ENCODE assay signal across 8 cellular contexts in the genomic region with DNA sequence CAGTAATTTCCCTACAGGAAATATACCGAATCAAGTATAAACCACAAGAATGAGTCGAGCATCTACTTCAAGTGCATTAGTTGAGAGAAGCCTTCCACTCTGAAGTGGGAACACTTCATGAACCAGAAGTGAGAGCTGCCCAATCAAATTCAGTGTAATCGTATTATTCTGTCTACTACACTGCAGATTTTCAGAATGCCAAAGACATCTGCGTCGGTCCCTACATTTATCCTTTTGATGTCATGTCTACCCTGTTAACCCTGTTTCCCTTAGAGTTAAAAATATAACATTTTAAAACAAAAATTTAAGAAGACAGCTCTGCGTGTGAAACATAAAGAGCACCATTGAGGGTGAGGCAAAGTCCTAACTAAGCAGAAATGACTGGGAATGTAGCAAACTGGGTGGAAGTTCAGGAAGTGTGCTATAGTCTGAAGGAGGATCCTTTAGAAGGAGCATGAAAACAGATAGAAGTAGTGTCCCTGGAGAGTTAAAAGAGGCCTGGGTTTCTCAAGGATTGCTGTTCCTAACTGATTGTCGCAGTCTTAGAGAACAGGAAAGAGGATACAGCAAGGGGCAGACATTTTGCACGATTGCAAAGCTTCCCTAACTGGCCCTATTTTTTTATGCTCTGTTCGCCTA.
A peak's percentile ranks its signal among the peaks of the same experiment; 100 is the strongest.
DNase-seq lines count a peak whose midpoint lies in the region; ATAC-seq and TF ChIP-seq lines count a peak whose summit lies in the region.

No MANE protein-coding gene starts in this region.

- H2AFZ ChIP-seq in parathyroid adenoma: no peak overlapping the region

- no peaks in the 10 kb centered on the region for H3K79me2 ChIP-seq in parathyroid adenoma

- H3K9me3 ChIP-seq in parathyroid adenoma (ENCODE audit: control insufficient read depth, low read length) (no peaks in the 10 kb centered on the region), uterus (no peaks in the 10 kb centered on the region)

- no peak overlapping the region for H3K4me2 ChIP-seq in parathyroid adenoma (ENCODE audit: low read length)

- H3K27ac ChIP-seq in parathyroid adenoma (peak overlapping the region; percentile 7), uterus (no peak overlapping the region)

- ATAC-seq in GM19372 (IDR thresholded peaks at IDR 0.05; ENCODE audit: low read depth, unreplicated experiment) (peak; percentile 49), HG03460 (IDR thresholded peaks at IDR 0.05; ENCODE audit: unreplicated experiment) (peak; percentile 66)

- H3K4me3 ChIP-seq in epithelial cell of esophagus (ENCODE audit: low read length) (peak overlapping the region; percentile 19), parathyroid adenoma (ENCODE audit: low read depth, low read length) (no peak overlapping the region), uterus (no peak overlapping the region)

- H3K4me1 ChIP-seq in parathyroid adenoma (no peaks in the 10 kb centered on the region), uterus (no peaks in the 10 kb centered on the region)

- intact Hi-C loops in uterus (cut with DNase I; ENCODE audit: low total_unique reads): no loop called here

- no peak for TF ChIP-seq CTCF in epithelial cell of esophagus (IDR thresholded peaks at IDR 0.05; ENCODE audit: insufficient read depth, low read depth, low read length, missing control alignments)
- no peak for TF ChIP-seq CTCF in parathyroid adenoma (IDR thresholded peaks at IDR 0.05)
- TF ChIP-seq CTCF in uterus (IDR thresholded peaks at IDR 0.05): no peak

- H3K9ac ChIP-seq in parathyroid adenoma: no peak overlapping the region

- no peak for TF ChIP-seq POLR2A in uterus (IDR thresholded peaks at IDR 0.05)

- H3K36me3 ChIP-seq in parathyroid adenoma (ENCODE audit: control insufficient read depth, insufficient read depth, low read length) (no peaks in the 10 kb centered on the region), uterus (no peaks in the 10 kb centered on the region)

- no peaks in the 10 kb centered on the region for H3K27me3 ChIP-seq in parathyroid adenoma (ENCODE audit: control insufficient read depth, insufficient read depth, low read length)
- no peaks in the 10 kb centered on the region for H3K27me3 ChIP-seq in uterus

- peak; percentile 77 for DNase-seq in CD1c-positive myeloid dendritic cell (ENCODE audit: extremely low spot score)
- peak; percentile 80 for DNase-seq in SIG-M5 treated with dmso at 0.1 percent for 504 hours (lab: John Stamatoyannopoulos, UW; ENCODE audit: unreplicated experiment)
- no peak for DNase-seq in epithelial cell of esophagus (ENCODE audit: low read depth)
- no peak for DNase-seq in uterus
- DNase-seq in NCI-H345 (lab: John Stamatoyannopoulos, UW): no peak

Comparison
In these comparisons a context has a peak if more than half of its experiments do, and no peak if none do; other contexts are left out.
1. DNase-seq: peak in CD1c-positive myeloid dendritic cell (single experiment) and SIG-M5 treated with dmso at 0.1 percent for 504 hours (single experiment); none in epithelial cell of esophagus (single experiment), uterus (0 of 2) and NCI-H345 (single experiment).